1 cellular context compared by ENCODE assay signal in the genomic region with DNA sequence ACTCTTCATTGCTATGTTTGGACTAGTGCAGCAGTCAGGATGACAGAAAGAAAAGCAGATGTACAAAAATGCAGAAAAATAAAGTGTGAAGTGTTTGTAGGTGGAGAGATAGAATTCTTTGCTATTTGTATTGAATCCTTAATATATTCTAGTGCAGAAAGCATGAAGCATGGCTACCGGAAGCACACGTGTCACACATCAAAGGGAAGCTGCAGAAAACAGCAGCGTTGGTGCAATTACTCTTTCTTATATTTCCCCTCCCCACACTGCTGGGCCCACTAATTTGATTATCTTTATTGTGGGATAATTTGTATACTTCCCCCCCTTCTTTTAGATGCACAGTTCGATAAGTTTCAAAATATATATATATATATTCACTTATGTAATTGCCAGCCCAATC.
TF ChIP-seq lines count a peak whose summit lies in the region.

No MANE protein-coding gene starts in this region.

TF ChIP-seq in GM12878, 131 proteins besides CTCF, POLR2A, EP300 and RAD21 (continued from another document):
- TF ChIP-seq EZH2 (IDR thresholded peaks at IDR 0.05; ENCODE audit: borderline replicate concordance, control insufficient read depth, low read depth, low read length), result no peak
- TF ChIP-seq, protein P1, sequence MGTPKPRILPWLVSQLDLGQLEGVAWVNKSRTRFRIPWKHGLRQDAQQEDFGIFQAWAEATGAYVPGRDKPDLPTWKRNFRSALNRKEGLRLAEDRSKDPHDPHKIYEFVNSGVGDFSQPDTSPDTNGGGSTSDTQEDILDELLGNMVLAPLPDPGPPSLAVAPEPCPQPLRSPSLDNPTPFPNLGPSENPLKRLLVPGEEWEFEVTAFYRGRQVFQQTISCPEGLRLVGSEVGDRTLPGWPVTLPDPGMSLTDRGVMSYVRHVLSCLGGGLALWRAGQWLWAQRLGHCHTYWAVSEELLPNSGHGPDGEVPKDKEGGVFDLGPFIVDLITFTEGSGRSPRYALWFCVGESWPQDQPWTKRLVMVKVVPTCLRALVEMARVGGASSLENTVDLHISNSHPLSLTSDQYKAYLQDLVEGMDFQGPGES (IDR thresholded peaks at IDR 0.05), result no peak
- TF ChIP-seq, protein P2, sequence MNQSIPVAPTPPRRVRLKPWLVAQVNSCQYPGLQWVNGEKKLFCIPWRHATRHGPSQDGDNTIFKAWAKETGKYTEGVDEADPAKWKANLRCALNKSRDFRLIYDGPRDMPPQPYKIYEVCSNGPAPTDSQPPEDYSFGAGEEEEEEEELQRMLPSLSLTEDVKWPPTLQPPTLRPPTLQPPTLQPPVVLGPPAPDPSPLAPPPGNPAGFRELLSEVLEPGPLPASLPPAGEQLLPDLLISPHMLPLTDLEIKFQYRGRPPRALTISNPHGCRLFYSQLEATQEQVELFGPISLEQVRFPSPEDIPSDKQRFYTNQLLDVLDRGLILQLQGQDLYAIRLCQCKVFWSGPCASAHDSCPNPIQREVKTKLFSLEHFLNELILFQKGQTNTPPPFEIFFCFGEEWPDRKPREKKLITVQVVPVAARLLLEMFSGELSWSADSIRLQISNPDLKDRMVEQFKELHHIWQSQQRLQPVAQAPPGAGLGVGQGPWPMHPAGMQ (IDR thresholded peaks at IDR 0.05; ENCODE audit: borderline replicate concordance), result no peak
